ENCODE assay signal across 8 cellular contexts in the genomic region with DNA sequence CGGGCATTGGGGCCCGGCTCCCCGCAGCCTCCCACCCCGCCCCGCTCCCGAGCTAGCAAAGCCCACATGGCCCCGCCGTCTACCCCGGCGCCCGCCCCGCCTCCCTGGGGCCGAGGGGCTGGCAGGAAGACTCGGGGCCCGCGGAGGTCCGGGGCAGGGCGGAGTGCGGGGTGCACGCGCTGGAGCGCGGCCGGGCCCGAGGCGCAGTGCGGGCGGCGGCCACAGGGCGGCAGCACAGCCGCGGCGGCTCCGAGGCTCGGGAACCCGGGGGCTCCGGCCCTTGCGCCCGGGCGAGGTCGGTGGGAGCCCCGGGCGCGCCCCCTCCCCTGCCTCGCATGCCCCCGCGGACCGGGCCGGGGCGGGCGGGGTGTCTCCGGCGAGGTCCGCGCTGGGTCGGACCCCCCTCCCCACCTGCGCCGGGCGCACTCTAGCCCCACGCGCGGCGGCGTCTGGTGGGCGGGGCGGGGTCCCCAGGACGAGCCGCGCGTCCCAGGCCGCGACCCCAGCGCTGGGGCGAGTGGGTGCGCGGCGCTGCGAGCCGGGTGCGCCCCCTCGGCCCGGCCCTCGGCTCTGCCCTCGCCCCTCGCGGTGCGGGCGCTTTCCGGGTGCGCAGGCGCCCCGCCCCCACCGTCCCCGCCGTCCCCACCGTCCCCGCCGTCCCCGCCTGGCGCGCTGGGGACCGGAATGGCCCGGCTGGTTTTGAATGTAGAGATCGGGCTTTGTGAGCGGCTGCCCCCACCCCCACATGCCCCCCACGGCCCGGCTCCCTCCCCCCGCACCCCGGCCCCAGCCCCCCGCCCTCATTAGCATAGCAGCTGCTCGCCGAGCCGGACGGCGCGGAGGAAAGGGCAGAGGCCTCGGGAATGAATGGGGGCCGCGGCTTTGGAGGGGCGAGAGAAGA. TPM values are rescaled to one million over a fixed set of nuclear protein-coding genes. Genes with fewer than 3 reads are reported as not detected.
DNase-seq lines count a peak whose midpoint lies in the region; ATAC-seq, FAIRE-seq and TF ChIP-seq lines count a peak whose summit lies in the region.

No MANE protein-coding gene starts in this region.

- CTCF ChIA-PET in activated naive CD4-positive, alpha-beta T cell treated with anti-CD3 and anti-CD28 coated beads, Interleukin-2, amount 10 ng/mL, durations not matched to agents 7 days and 5 days (lab: Charles Lee), result interaction anchor here (2.2 kb wide), 1 partner anchor 150 kb away, joined by 7 read pairs; no protein-coding TSS in a partner anchor

- FAIRE-seq in small intestine (lab: Jason Lieb, UNC), result no peak

- no peaks in the 10 kb centered on the region for H3K36me3 ChIP-seq in small intestine (ENCODE audit: control insufficient read depth in 2 of 2, insufficient read depth in 2 of 2, low read length in 2 of 2)

- peak overlapping the region; percentile 71 to 86 for H3K4me3 ChIP-seq in small intestine (ENCODE audit: low read depth in 1 of 2, low read length in 2 of 2)

- H3K27ac ChIP-seq in 22Rv1 (no peak overlapping the region), small intestine (ENCODE audit: low read depth in 1 of 2, low read length in 1 of 2) (peak overlapping the region; percentile 91 to 98)

- no peak overlapping the region for H3K27ac Mint-ChIP-seq in activated naive CD4-positive, alpha-beta T cell treated with anti-CD3 and anti-CD28 coated beads, Interleukin-2, amount 10 ng/mL, durations not matched to agents 7 days and 5 days

- ATAC-seq in left ventricle myocardium superior, result peak; percentile 57

- H3K27me3 Mint-ChIP-seq in activated naive CD4-positive, alpha-beta T cell treated with anti-CD3 and anti-CD28 coated beads, Interleukin-2, amount 10 ng/mL, durations not matched to agents 7 days and 5 days, result peaks cover 76% of the 10 kb centered on the region

- H3K4me1 Mint-ChIP-seq in activated naive CD4-positive, alpha-beta T cell treated with anti-CD3 and anti-CD28 coated beads, Interleukin-2, amount 10 ng/mL, durations not matched to agents 7 days and 5 days, result peaks cover 16% of the 10 kb centered on the region

- H3K4me3 Mint-ChIP-seq in activated naive CD4-positive, alpha-beta T cell treated with anti-CD3 and anti-CD28 coated beads, Interleukin-2, amount 10 ng/mL, durations not matched to agents 7 days and 5 days, result no peak overlapping the region

- intact Hi-C loops in left ventricle myocardium superior (cut with micrococcal nuclease), result no loop called here

- DNase-seq in NCI-H69 (lab: John Stamatoyannopoulos, UW) (peak; percentile 63), left ventricle myocardium superior (peak; percentile 65), small intestine (peak; percentile 53), HPDE6-E6E7 (ENCODE audit: extremely low spot score) (no peak), NCI-H1436 (lab: John Stamatoyannopoulos, UW) (no peak)
- DNase-seq in activated naive CD4-positive, alpha-beta T cell treated with anti-CD3 and anti-CD28 coated beads, Interleukin-2, amount 10 ng/mL, durations not matched to agents 7 days and 5 days, result peak; percentile 61

- WGBS in small intestine, 3 donors, result 1% methylated on average over 47 to 120 of the region's 120 CpGs

- H3K9me3 Mint-ChIP-seq in activated naive CD4-positive, alpha-beta T cell treated with anti-CD3 and anti-CD28 coated beads, Interleukin-2, amount 10 ng/mL, durations not matched to agents 7 days and 5 days, result no peaks in the 10 kb centered on the region

- TF ChIP-seq CTCF in 22Rv1 (IDR thresholded peaks at IDR 0.05) (peak; percentile 93), GM12874 (IDR thresholded peaks at IDR 0.05; ENCODE audit: insufficient read depth, low read depth, low read length) (peak; percentile 84)

- no peaks in the 10 kb centered on the region for H3K36me3 Mint-ChIP-seq in activated naive CD4-positive, alpha-beta T cell treated with anti-CD3 and anti-CD28 coated beads, Interleukin-2, amount 10 ng/mL, durations not matched to agents 7 days and 5 days

- peaks cover 0 to 6% of the 10 kb centered on the region in 2 donors for H3K27me3 ChIP-seq in small intestine (ENCODE audit: control insufficient read depth in 2 of 2, insufficient read depth in 2 of 2, low read length in 2 of 2)

- H3K9me3 ChIP-seq in small intestine (ENCODE audit: control insufficient read depth, low read depth), result no peaks in the 10 kb centered on the region

- H3K4me1 ChIP-seq in small intestine (ENCODE audit: control insufficient read depth in 2 of 2, insufficient read depth in 1 of 2, low read depth in 1 of 2, low read length in 1 of 2), result no peaks in the 10 kb centered on the region

RNA-seq across cellular contexts. Expression of gene NRARP, which starts 6.5 kb away (rescaled TPM):
- total RNA-seq in left ventricle myocardium superior, result 4.0 TPM
- 10 to 100 TPM in 1 of 3 donors, 1 to 10 TPM in 2; 3.2 to 12.6 (median 5.1) TPM for polyA plus RNA-seq in small intestine

RNA-seq across cellular contexts. Expression of gene TOR4A, which starts 18.0 kb away (rescaled TPM):
- total RNA-seq in left ventricle myocardium superior, result 19.3 TPM
- 10 to 100 TPM in 1 of 3 donors, 1 to 10 TPM in 2; 3.4 to 21.5 (median 9.7) TPM for polyA plus RNA-seq in small intestine

RNA-seq across cellular contexts. Expression of gene NELFB, which starts 40.4 kb away (rescaled TPM):
- 43.6 TPM for total RNA-seq in left ventricle myocardium superior
- polyA plus RNA-seq in small intestine, result 10 to 100 TPM; 34.7 to 62.5 (median 34.9) TPM

RNA-seq across cellular contexts. Expression of gene STPG3, which starts 44.5 kb away (rescaled TPM):
- 0.69 TPM for total RNA-seq in left ventricle myocardium superior
- not detected for polyA plus RNA-seq in small intestine

RNA-seq across cellular contexts. Expression of gene TUBB4B, which starts 54.5 kb away (rescaled TPM):
- total RNA-seq in left ventricle myocardium superior, result 439 TPM
- polyA plus RNA-seq in small intestine, result 100 to 1,000 TPM; 365 to 374 (median 369) TPM

Comparison
In these comparisons a context has a peak if more than half of its experiments do, and no peak if none do; other contexts are left out.
1. DNase-seq: peak in NCI-H69 (single experiment), activated naive CD4-positive, alpha-beta T cell treated with anti-CD3 and anti-CD28 coated beads, Interleukin-2, amount 10 ng/mL, durations not matched to agents 7 days and 5 days (single experiment), left ventricle myocardium superior (single experiment) and small intestine (single experiment); none in HPDE6-E6E7 (single experiment) and NCI-H1436 (single experiment).